ENCODE assay signal across 11 cellular contexts in genomic region chr12:124814741-124815613, GRCh38. TPM values are rescaled to one million over a fixed set of nuclear protein-coding genes. Genes with fewer than 3 reads are reported as not detected.
DNase-seq lines count a peak whose midpoint lies in the region; ATAC-seq, FAIRE-seq and TF ChIP-seq lines count a peak whose summit lies in the region.
"Had no signal": no experiment of that assay in that cellular context is flagged by ENCODE, and none has a peak within 500 bp of the region (broad histone marks: within the 10 kb centered on the region; RNA-seq: fewer than 3 reads in every experiment).

No MANE protein-coding gene starts in this region.

- DNase-seq in left ventricle myocardium superior (no peak), Right ventricle myocardium inferior (ENCODE audit: missing footprints) (no peak), NOMO-1 treated with DMSO at 0.1 percent for 48 hours (lab: John Stamatoyannopoulos, UW; ENCODE audit: unreplicated experiment) (peak; percentile 68), left colon (peak in 1 of 2 donors; percentile 24), GDM1 (lab: John Stamatoyannopoulos, UW) (no peak), GM12891 (ENCODE audit: insufficient read length, low spot score) (no peak)
- DNase-seq in stimulated activated CD8-positive, alpha-beta memory T cell treated with anti-CD3 and anti-CD28 coated beads, Interleukin-4, amount 100 ng/mL, for 48 hours, result no peak
- DNase-seq in activated CD8-positive, alpha-beta memory T cell treated with anti-CD3 and anti-CD28 coated beads, Interleukin-2, amount 50 U/mL, for 48 hours, result no peak
- DNase-seq: activated gamma-delta T cell had no signal

- intact Hi-C loops in left ventricle myocardium superior (cut with micrococcal nuclease) (no loop called here), Right ventricle myocardium inferior (cut with DNase I) (no loop called here), left colon (cut with DNase I, micrococcal nuclease) (no loop called here)

- ATAC-seq in left ventricle myocardium superior (peak; percentile 44), Right ventricle myocardium inferior (no peak), left colon (peak; percentile 57)

- FAIRE-seq in GM12891 (lab: Jason Lieb, UNC), result no peak
- FAIRE-seq: bronchial epithelial cell, urothelium cell line had no signal

- TF ChIP-seq POLR2A in GM12891 (IDR thresholded peaks at IDR 0.05; ENCODE audit: low read depth, low read length), result no peak

TF ChIP-seq in GM12891, 5 proteins besides CTCF, POLR2A, EP300 and RAD21:
- TF ChIP-seq POLR2AphosphoS5 (IDR thresholded peaks at IDR 0.05; ENCODE audit: low read depth, low read length), result no peak
- no peak for TF ChIP-seq POU2F2 (IDR thresholded peaks at IDR 0.05; ENCODE audit: low read depth, low read length)
- no peak for TF ChIP-seq PAX5 (IDR thresholded peaks at IDR 0.05; ENCODE audit: insufficient read depth, low read length, severe bottlenecking)
- no peak for TF ChIP-seq TAF1 (IDR thresholded peaks at IDR 0.05; ENCODE audit: low read depth, low read length)
- TF ChIP-seq SPI1 (IDR thresholded peaks at IDR 0.05; ENCODE audit: low read depth, low read length), result no peak

RNA-seq across cellular contexts. Expression of gene SCARB1, which starts 48.7 kb away (rescaled TPM):
- 12.0 TPM for total RNA-seq in left ventricle myocardium superior
- 14.1 TPM for total RNA-seq in Right ventricle myocardium inferior
- 10 to 100 TPM; 39.1 to 66.1 TPM for total RNA-seq in left colon
- polyA plus RNA-seq in GM12891 (2012; ENCODE audit: low read depth, missing spikeins), result 93.0 TPM
